8 cellular contexts compared by ENCODE assay signal in the genomic region with DNA sequence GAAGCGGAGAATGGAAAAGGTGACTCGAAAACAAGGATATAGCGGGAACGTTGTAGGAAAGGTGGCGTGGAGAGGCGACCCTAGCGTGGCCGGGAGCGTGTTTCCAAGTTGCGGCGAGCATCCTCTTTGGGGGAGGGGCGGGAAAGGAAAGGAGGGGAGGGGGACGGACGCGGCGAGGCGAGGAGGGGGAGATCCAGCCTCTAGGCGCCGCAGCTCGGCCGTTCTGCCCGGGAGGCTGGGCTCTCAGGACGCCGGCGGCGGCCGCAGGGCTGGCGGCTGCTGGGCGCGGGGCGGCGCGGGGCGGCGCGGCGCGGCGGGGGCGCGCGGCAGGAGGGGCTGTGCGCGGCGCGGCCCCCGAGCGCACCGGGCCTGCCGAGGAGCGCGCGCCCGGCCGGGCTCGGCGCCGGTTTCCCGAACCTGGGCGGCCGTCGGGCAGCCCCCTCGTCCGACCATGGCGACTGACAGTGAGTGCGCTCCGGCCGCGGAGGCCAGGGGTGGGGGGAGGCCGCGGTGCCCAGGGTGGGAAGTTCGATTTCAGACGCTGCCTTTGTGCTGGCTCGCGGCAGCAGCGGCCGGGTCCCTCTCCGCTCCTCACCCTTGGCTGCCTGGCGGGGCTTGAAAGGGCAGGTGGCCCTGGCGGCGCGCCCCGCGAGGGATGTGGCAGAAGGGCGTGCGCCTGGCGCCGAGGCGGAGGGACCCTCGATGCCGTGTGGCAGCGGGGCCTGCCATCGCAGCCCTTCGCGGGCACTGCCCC. TPM values are rescaled to one million over a fixed set of nuclear protein-coding genes. Genes with fewer than 3 reads are reported as not detected.
DNase-seq lines count a peak whose midpoint lies in the region; ATAC-seq and TF ChIP-seq lines count a peak whose summit lies in the region.

A gene (plus strand): TSS at position 357 of the 754 bp plus-strand sequence.

- no peak for DNase-seq in A673 (ENCODE audit: low spot score)
- peak in 1 of 2 experiments; percentile 11 for DNase-seq in HAP-1 (ENCODE audit: low spot score in 2 of 2)
- no peak for DNase-seq in ureter (ENCODE audit: low spot score)

- no peak within 1 kb of the TSS for H3K27ac ChIP-seq in A673 (ENCODE audit: low read depth, low read length, poor library complexity, severe bottlenecking)

- peaks cover 9% of the 10 kb centered on the region for H3K4me1 Mint-ChIP-seq in activated naive CD8-positive, alpha-beta T cell (ENCODE audit: low read depth)
- H3K4me1 Mint-ChIP-seq in stimulated activated memory B cell treated with anti-CD40 and anti-IgM and Interleukin-4, amounts not matched to agents 10 μg/mL and 1 μg/mL and 100 μg/mL, for 72 hours = peaks cover 7% of the 10 kb centered on the region

- peaks cover 49% of the 10 kb centered on the region for H3K27me3 ChIP-seq in A673 (replicated peaks; ENCODE audit: insufficient read depth, low read depth, low read length, poor library complexity)
- peaks cover 39% of the 10 kb centered on the region for H3K27me3 ChIP-seq in HAP-1 (ENCODE audit: low read depth)
- peaks cover 53% of the 10 kb centered on the region for H3K27me3 ChIP-seq in iPS-15b (ENCODE audit: control insufficient read depth, insufficient read depth, low read length)

- intact Hi-C loops in A673 (cut with micrococcal nuclease; ENCODE audit: unreplicated experiment) = no loop called here

- no peaks in the 10 kb centered on the region for H3K4me1 ChIP-seq in A673 (ENCODE audit: insufficient read depth, low read length, poor library complexity, severe bottlenecking)
- H3K4me1 ChIP-seq in HAP-1 = no peaks in the 10 kb centered on the region
- H3K4me1 ChIP-seq in iPS-15b (ENCODE audit: control insufficient read depth, insufficient read depth, low read length) = no peaks in the 10 kb centered on the region

- peak within 1 kb of the TSS; percentile 85 for H3K4me3 Mint-ChIP-seq in activated naive CD8-positive, alpha-beta T cell
- H3K4me3 Mint-ChIP-seq in stimulated activated memory B cell treated with anti-CD40 and anti-IgM and Interleukin-4, amounts not matched to agents 10 μg/mL and 1 μg/mL and 100 μg/mL, for 72 hours = peak within 1 kb of the TSS; percentile 73

- no TSS peak for BruUV-seq in A673 (replicated peaks; lab: Mats Ljungman, UMichigan)

- H3K4me3 ChIP-seq in A673 (ENCODE audit: low read depth, low read length, poor library complexity, severe bottlenecking) (peak within 1 kb of the TSS; percentile 51), HAP-1 (peak within 1 kb of the TSS; percentile 13; the same call in 1 of the 2 replicates), iPS-15b (ENCODE audit: low read depth, low read length) (peak within 1 kb of the TSS; percentile 75)

- ATAC-seq in stimulated activated memory B cell treated with anti-CD40 and anti-IgM and Interleukin-4, amounts not matched to agents 10 μg/mL and 1 μg/mL and 100 μg/mL, for 72 hours = no peak
- no peak for ATAC-seq in GM18519 (IDR thresholded peaks at IDR 0.05; ENCODE audit: low FRiP score, unreplicated experiment)
- no peak for ATAC-seq in GM21529 (IDR thresholded peaks at IDR 0.05; ENCODE audit: unreplicated experiment)

- POLR2A ChIA-PET in A673 (lab: Charles Lee; ENCODE audit: low non-redundant PET) = no interaction called here

- peaks cover 19% of the 10 kb centered on the region for H3K27me3 Mint-ChIP-seq in activated naive CD8-positive, alpha-beta T cell
- peaks cover 60% of the 10 kb centered on the region for H3K27me3 Mint-ChIP-seq in stimulated activated memory B cell treated with anti-CD40 and anti-IgM and Interleukin-4, amounts not matched to agents 10 μg/mL and 1 μg/mL and 100 μg/mL, for 72 hours

- peaks cover 3% of the 10 kb centered on the region for H3K36me3 Mint-ChIP-seq in activated naive CD8-positive, alpha-beta T cell
- no peaks in the 10 kb centered on the region for H3K36me3 Mint-ChIP-seq in stimulated activated memory B cell treated with anti-CD40 and anti-IgM and Interleukin-4, amounts not matched to agents 10 μg/mL and 1 μg/mL and 100 μg/mL, for 72 hours

- H3K27ac Mint-ChIP-seq in activated naive CD8-positive, alpha-beta T cell = no peak within 1 kb of the TSS
- H3K27ac Mint-ChIP-seq in stimulated activated memory B cell treated with anti-CD40 and anti-IgM and Interleukin-4, amounts not matched to agents 10 μg/mL and 1 μg/mL and 100 μg/mL, for 72 hours = no peak within 1 kb of the TSS

- no peak for TF ChIP-seq CTCF in A673 (conservative IDR thresholded peaks at IDR 0.05; ENCODE audit: low read depth, low read length)

- H3K36me3 ChIP-seq in A673 (ENCODE audit: insufficient read depth, low read length, poor library complexity, severe bottlenecking) = no peaks in the 10 kb centered on the region
- H3K36me3 ChIP-seq in HAP-1 (replicated peaks) = no peaks in the 10 kb centered on the region
- no peaks in the 10 kb centered on the region for H3K36me3 ChIP-seq in iPS-15b (ENCODE audit: control insufficient read depth, insufficient read depth, low read length)

- in situ Hi-C loops in HAP-1 (cut with MboI; ENCODE audit: low sequenced_read_pairs) = no loop called here

- no peaks in the 10 kb centered on the region for H3K9me3 Mint-ChIP-seq in activated naive CD8-positive, alpha-beta T cell (ENCODE audit: low read depth)
- no peaks in the 10 kb centered on the region for H3K9me3 Mint-ChIP-seq in stimulated activated memory B cell treated with anti-CD40 and anti-IgM and Interleukin-4, amounts not matched to agents 10 μg/mL and 1 μg/mL and 100 μg/mL, for 72 hours

- peak within 1 kb of the TSS; percentile 76 for H3K9ac ChIP-seq in iPS-15b (ENCODE audit: low read depth, low read length)

- H3K9me3 ChIP-seq in A673 (ENCODE audit: low read depth, low read length, poor library complexity, severe bottlenecking) (no peaks in the 10 kb centered on the region), HAP-1 (no peaks in the 10 kb centered on the region), iPS-15b (ENCODE audit: control insufficient read depth, insufficient read depth, low read length) (no peaks in the 10 kb centered on the region)

- CTCF ChIA-PET in A673 (lab: Charles Lee) = no interaction called here

RNA-seq across cellular contexts. Expression of the gene that starts here (rescaled TPM):
- total RNA-seq in A673 (2021) (0.31 and 0.67 TPM in 2 replicates), ureter (5.6 TPM)

Comparison
In these comparisons a context has a peak if more than half of its experiments do, and no peak if none do; other contexts are left out.
1. H3K4me3 ChIP-seq: peak in every context shown above with its lines; median percentile 75 in iPS-15b; 51 in A673; 13 in HAP-1.